In the genomic region with DNA sequence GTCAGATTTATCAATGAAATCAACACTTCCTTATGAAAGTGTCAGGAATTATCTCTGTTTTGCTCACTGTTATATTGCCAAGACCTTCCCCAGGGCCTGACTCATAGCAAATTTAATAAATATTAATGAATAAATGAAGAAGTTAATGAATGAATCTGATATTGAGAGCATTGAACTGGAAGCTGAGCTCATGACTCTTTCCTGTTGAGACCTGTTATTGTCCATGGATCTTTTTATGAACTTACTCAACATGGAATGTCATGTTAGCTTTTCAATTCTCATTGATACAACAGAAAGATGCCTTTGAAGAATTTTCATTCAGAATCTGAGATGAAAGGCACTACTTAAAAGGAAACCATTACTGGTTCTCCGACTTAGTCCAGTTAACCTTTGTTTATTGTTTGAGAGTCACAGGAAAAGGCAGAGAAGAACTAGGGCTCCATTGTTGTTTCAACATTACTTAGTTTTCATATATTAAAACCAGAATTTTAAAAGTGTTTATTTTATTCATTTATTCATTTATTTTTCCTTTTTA, we compare ENCODE assay signal across 33 cellular contexts.
"Had no signal": no experiment of that assay in that cellular context is flagged by ENCODE, and none has a peak within 500 bp of the region (broad histone marks: within the 10 kb centered on the region; RNA-seq: fewer than 3 reads in every experiment).

No MANE protein-coding gene starts in this region.

- H2AFZ ChIP-seq: PC-9 had no signal

- H3K27ac Mint-ChIP-seq: activated CD4-positive, alpha-beta T cell treated with anti-CD3 and anti-CD28 coated beads for 36 hours; activated CD4-positive, alpha-beta T cell treated with anti-CD3 and anti-CD28 coated beads, Interleukin-2, amount 10 ng/mL, durations not matched to agents 7 days and 5 days; activated CD8-positive, alpha-beta T cell treated with anti-CD3 and anti-CD28 coated beads, Interleukin-2, amount 10 ng/mL, durations not matched to agents 7 days and 5 days; activated naive CD4-positive, alpha-beta T cell treated with anti-CD3 and anti-CD28 coated beads, Interleukin-2, amount 50 U/mL, for 24 hours; activated naive CD8-positive, alpha-beta T cell treated with anti-CD3 and anti-CD28 coated beads, Interleukin-2, amount 10 ng/mL, durations not matched to agents 7 days and 5 days; activated T-cell treated with anti-CD3 and anti-CD28 coated beads, Interleukin-2, amount 50 U/mL, for 24 hours; activated T-helper 2 cell treated with anti-CD3 and anti-CD28 coated beads, Interferon-gamma antibody, Interleukin-2, Interleukin-4, amounts not matched to agents 10 μg/mL and 5 μg/mL and 100 μg/mL, durations not matched to agents 14 hours and 24 hours and 36 hours; T-helper 1 cell treated with Interleukin-12 subunit alpha and Interleukin-12 subunit beta and Interleukin-4 antibody, amounts not matched to agents 30 μg/mL and 1 μg/mL, for 36 hours; T-helper 2 cell treated with Interferon-gamma antibody and Interleukin-4, amounts not matched to agents 5 μg/mL and 100 μg/mL, for 36 hours; WTC11 had no signal

- H3K27ac ChIP-seq: ascending aorta, PC-9, SJCRH30 had no signal

- H3K36me3 ChIP-seq: MG63, SJCRH30 had no signal

- H3K4me3 ChIP-seq: ascending aorta, MG63, PC-9, SJCRH30 had no signal

- H3K4me2 ChIP-seq: PC-9, SK-N-SH had no signal

- H3K4me1 Mint-ChIP-seq: activated CD4-positive, alpha-beta T cell treated with anti-CD3 and anti-CD28 coated beads for 36 hours; activated CD4-positive, alpha-beta T cell treated with anti-CD3 and anti-CD28 coated beads, Interleukin-2, amount 10 ng/mL, durations not matched to agents 7 days and 5 days; activated naive CD4-positive, alpha-beta T cell treated with anti-CD3 and anti-CD28 coated beads, Interleukin-2, amount 50 U/mL, for 24 hours; activated naive CD8-positive, alpha-beta T cell treated with anti-CD3 and anti-CD28 coated beads, Interleukin-2, amount 10 ng/mL, durations not matched to agents 7 days and 5 days; WTC11 had no signal

- H3K9ac ChIP-seq: SK-N-SH had no signal

- H3K9me3 ChIP-seq: ascending aorta, MG63, SJCRH30, SK-N-SH had no signal

- DNase-seq: activated CD4-positive, alpha-beta T cell treated with anti-CD3 and anti-CD28 coated beads for 36 hours; activated CD4-positive, alpha-beta T cell treated with anti-CD3 and anti-CD28 coated beads, Interleukin-2, amount 10 ng/mL, durations not matched to agents 7 days and 5 days; activated CD4-positive, alpha-beta T cell treated with anti-CD3 and anti-CD28 coated beads, Interleukin-2, amount 50 U/mL, for 48 hours; activated CD8-positive, alpha-beta T cell treated with anti-CD3 and anti-CD28 coated beads, Interleukin-2, amount 10 ng/mL, durations not matched to agents 7 days and 5 days; activated gamma-delta T cell; activated naive CD4-positive, alpha-beta T cell treated with Interleukin-2 at 50 U/mL for 16 hours; activated naive CD8-positive, alpha-beta T cell treated with anti-CD3 and anti-CD28 coated beads, Interleukin-2, amount 10 ng/mL, durations not matched to agents 7 days and 5 days; activated T-cell treated with anti-CD3 and anti-CD28 coated beads, Interleukin-2, amount 50 U/mL, for 24 hours; amygdala; Karpas-422; KBM-7; MG63; NCI-H1048; NCI-H1105 treated with DMSO at 0.1 percent for 48 hours; NCI-H1436; NCI-H1694; NCI-H2081 treated with DMSO at 0.1 percent for 48 hours; NCI-H226; NCI-H446 treated with DMSO at 0.1 percent for 48 hours; NCI-H524 treated with DMSO at 0.1 percent for 48 hours; NK-92 treated with Interleukin-12 subunit alpha and Interleukin-12 subunit beta, amount 100 ng/mL, for 24 hours; PC-9; SHP77; SJCRH30; SK-N-SH had no signal

- H3K4me1 ChIP-seq: ascending aorta, SJCRH30 had no signal

- ATAC-seq: activated CD4-positive, alpha-beta T cell treated with anti-CD3 and anti-CD28 coated beads for 36 hours; activated CD4-positive, CD25-positive, alpha-beta regulatory T cell treated with anti-CD3 and anti-CD28 coated beads, Interleukin-2, amount 50 U/mL, for 24 hours; activated CD8-positive, alpha-beta T cell treated with anti-CD3 and anti-CD28 coated beads, Interleukin-2, amount 10 ng/mL, durations not matched to agents 7 days and 5 days; WTC11 had no signal

- H3K9me3 Mint-ChIP-seq: activated CD4-positive, alpha-beta T cell treated with anti-CD3 and anti-CD28 coated beads, Interleukin-2, amount 10 ng/mL, durations not matched to agents 7 days and 5 days; activated naive CD4-positive, alpha-beta T cell treated with anti-CD3 and anti-CD28 coated beads, Interleukin-2, amount 50 U/mL, for 24 hours; activated naive CD8-positive, alpha-beta T cell treated with anti-CD3 and anti-CD28 coated beads, Interleukin-2, amount 10 ng/mL, durations not matched to agents 7 days and 5 days; activated T-cell treated with anti-CD3 and anti-CD28 coated beads, Interleukin-2, amount 50 U/mL, for 24 hours; activated T-helper 2 cell treated with anti-CD3 and anti-CD28 coated beads, Interferon-gamma antibody, Interleukin-2, Interleukin-4, amounts not matched to agents 10 μg/mL and 5 μg/mL and 100 μg/mL, durations not matched to agents 14 hours and 24 hours and 36 hours; T-helper 1 cell treated with Interleukin-12 subunit alpha and Interleukin-12 subunit beta and Interleukin-4 antibody, amounts not matched to agents 30 μg/mL and 1 μg/mL, for 36 hours; T-helper 2 cell treated with Interferon-gamma antibody and Interleukin-4, amounts not matched to agents 5 μg/mL and 100 μg/mL, for 36 hours; WTC11 had no signal

- H3K4me3 Mint-ChIP-seq: activated CD4-positive, alpha-beta T cell treated with anti-CD3 and anti-CD28 coated beads for 36 hours; activated CD4-positive, alpha-beta T cell treated with anti-CD3 and anti-CD28 coated beads, Interleukin-2, amount 10 ng/mL, durations not matched to agents 7 days and 5 days; activated CD8-positive, alpha-beta T cell treated with anti-CD3 and anti-CD28 coated beads, Interleukin-2, amount 10 ng/mL, durations not matched to agents 7 days and 5 days; activated naive CD4-positive, alpha-beta T cell treated with anti-CD3 and anti-CD28 coated beads, Interleukin-2, amount 50 U/mL, for 24 hours; activated naive CD8-positive, alpha-beta T cell treated with anti-CD3 and anti-CD28 coated beads, Interleukin-2, amount 10 ng/mL, durations not matched to agents 7 days and 5 days; activated T-cell treated with anti-CD3 and anti-CD28 coated beads, Interleukin-2, amount 50 U/mL, for 24 hours; T-helper 1 cell treated with Interleukin-12 subunit alpha and Interleukin-12 subunit beta and Interleukin-4 antibody, amounts not matched to agents 30 μg/mL and 1 μg/mL, for 36 hours; T-helper 2 cell treated with Interferon-gamma antibody and Interleukin-4, amounts not matched to agents 5 μg/mL and 100 μg/mL, for 36 hours; WTC11 had no signal

- H3K27me3 Mint-ChIP-seq: activated CD4-positive, alpha-beta T cell treated with anti-CD3 and anti-CD28 coated beads for 36 hours; activated naive CD4-positive, alpha-beta T cell treated with anti-CD3 and anti-CD28 coated beads, Interleukin-2, amount 50 U/mL, for 24 hours; activated naive CD8-positive, alpha-beta T cell treated with anti-CD3 and anti-CD28 coated beads, Interleukin-2, amount 10 ng/mL, durations not matched to agents 7 days and 5 days; activated T-cell treated with anti-CD3 and anti-CD28 coated beads, Interleukin-2, amount 50 U/mL, for 24 hours had no signal

- FAIRE-seq: TTC549 had no signal

- H3K36me3 Mint-ChIP-seq: activated naive CD4-positive, alpha-beta T cell treated with anti-CD3 and anti-CD28 coated beads, Interleukin-2, amount 50 U/mL, for 24 hours; activated naive CD8-positive, alpha-beta T cell treated with anti-CD3 and anti-CD28 coated beads, Interleukin-2, amount 10 ng/mL, durations not matched to agents 7 days and 5 days; WTC11 had no signal

- H3K27me3 ChIP-seq: ascending aorta, MG63, SJCRH30 had no signal
